ENCODE assay signal across 8 cellular contexts in genomic region chrX:108091878-108092291, GRCh38. TPM values are rescaled to one million over a fixed set of nuclear protein-coding genes. Genes with fewer than 3 reads are reported as not detected.
DNase-seq lines count a peak whose midpoint lies in the region; TF ChIP-seq lines count a peak whose summit lies in the region.

No MANE protein-coding gene starts in this region.

- H3K79me2 ChIP-seq in H9 (ENCODE audit: insufficient read depth, low read length): no peaks in the 10 kb centered on the region

- H3K23ac ChIP-seq in H9 (ENCODE audit: insufficient read length, low read depth, low read length): no peak overlapping the region

- H3K4me2 ChIP-seq in H9 (ENCODE audit: insufficient read depth, insufficient read length, low read length): peak overlapping the region; percentile 96

- no peak overlapping the region for H2BK20ac ChIP-seq in H9 (ENCODE audit: low read depth, low read length, poor library complexity, severe bottlenecking)

- no peak overlapping the region for H3K4ac ChIP-seq in H9 (ENCODE audit: low read depth, low read length)

- no peaks in the 10 kb centered on the region for H3K27me3 Mint-ChIP-seq in H9 (ENCODE audit: low read depth)
- H3K27me3 Mint-ChIP-seq in immature natural killer cell (ENCODE audit: low read depth in 3 of 3): no peaks in the 10 kb centered on the region

- H3K36me3 ChIP-seq in MG63 (peaks cover 9% of the 10 kb centered on the region), muscle layer of colon (ENCODE audit: insufficient read depth, low read length) (peaks cover 5% of the 10 kb centered on the region)

- H3K14ac ChIP-seq in H9 (ENCODE audit: insufficient read depth, low read length): no peak overlapping the region; the same call in 1 of the 2 replicates

- H3K9ac ChIP-seq in H9 (ENCODE audit: extremely low read depth, insufficient read length, low read length) (peak overlapping the region; percentile 45), muscle layer of colon (ENCODE audit: low read length) (peak overlapping the region; percentile 51)

- WGBS in H9 (ENCODE audit: extremely low coverage, insufficient read length, low lambda C conversion rate): no CpG with 5 or more reads among the region's 15 CpGs

- peak; percentile 4 for DNase-seq in activated CD8-positive, alpha-beta memory T cell treated with anti-CD3 and anti-CD28 coated beads, Interleukin-2, amount 50 U/mL, for 1 hour (ENCODE audit: extremely low read depth)
- no peak for DNase-seq in activated CD8-positive, alpha-beta memory T cell treated with anti-CD3 and anti-CD28 coated beads, Interleukin-2, amount 50 U/mL, for 48 hours
- no peak for DNase-seq in H9
- DNase-seq in MG63: no peak
- peak; percentile 40 for DNase-seq in dermis blood vessel endothelial cell
- no peak for DNase-seq in NCI-H226
- no peak for DNase-seq in immature natural killer cell

- no peak overlapping the region for H2BK12ac ChIP-seq in H9 (ENCODE audit: insufficient read length, low read depth, low read length)

- no peak overlapping the region for H3K18ac ChIP-seq in H9 (ENCODE audit: insufficient read length, low read depth, low read length)

- peak overlapping the region; percentile 63 for H2AFZ ChIP-seq in H9 (ENCODE audit: low read length)

- H3T11ph ChIP-seq in H9 (ENCODE audit: low read length): no peak overlapping the region

- no peak overlapping the region for H2BK120ac ChIP-seq in H9 (ENCODE audit: low read depth, low read length, poor library complexity, severe bottlenecking)

- H4K8ac ChIP-seq in H9 (replicated peaks; ENCODE audit: insufficient read length, low read depth, low read length): no peak overlapping the region

- no peak overlapping the region for H2BK5ac ChIP-seq in H9 (ENCODE audit: insufficient read length, low read length)

- H3K4me3 Mint-ChIP-seq in H9 (no peak overlapping the region), immature natural killer cell (no peak overlapping the region)

- no peak overlapping the region for H2AK5ac ChIP-seq in H9 (ENCODE audit: insufficient read length, low read length)

- H4K5ac ChIP-seq in H9 (ENCODE audit: insufficient read length, low read depth, low read length): no peak overlapping the region

- H4K91ac ChIP-seq in H9 (ENCODE audit: insufficient read length, low read depth, low read length): no peak overlapping the region

- no peak overlapping the region for H3K27ac ChIP-seq in H9 (ENCODE audit: insufficient read length, low read depth, low read length)
- peak overlapping the region; percentile 68 for H3K27ac ChIP-seq in muscle layer of colon (ENCODE audit: low read depth, low read length)

- TF ChIP-seq CTCF in H9 (conservative IDR thresholded peaks at IDR 0.05): no peak

- H3K27me3 ChIP-seq in H9 (ENCODE audit: insufficient read depth, low read length): no peaks in the 10 kb centered on the region
- no peaks in the 10 kb centered on the region for H3K27me3 ChIP-seq in MG63
- no peaks in the 10 kb centered on the region for H3K27me3 ChIP-seq in muscle layer of colon (ENCODE audit: control insufficient read depth in 1 of 2, insufficient read depth in 2 of 2, low read length in 2 of 2)

- H3K9me3 Mint-ChIP-seq in H9 (no peaks in the 10 kb centered on the region), immature natural killer cell (no peaks in the 10 kb centered on the region)

- H3K36me3 Mint-ChIP-seq in H9 (ENCODE audit: insufficient read depth in 1 of 3, low read depth in 3 of 3) (peaks cover 4 to 15% (median 5%) of the 10 kb centered on the region in 3 experiments; a peak in 6 of 7 replicates), immature natural killer cell (no peaks in the 10 kb centered on the region)

- no peaks in the 10 kb centered on the region for H3K79me1 ChIP-seq in H9 (ENCODE audit: insufficient read depth, low read depth, low read length, poor library complexity, severe bottlenecking)

- H3K4me1 Mint-ChIP-seq in H9 (peaks cover 4 to 5% of the 10 kb centered on the region in 2 experiments), immature natural killer cell (peaks cover 2 to 12% of the 10 kb centered on the region in 2 donors)

- peaks cover 6% of the 10 kb centered on the region for H3K23me2 ChIP-seq in H9 (ENCODE audit: insufficient read length, low read depth, low read length, poor library complexity, severe bottlenecking)

- H4K20me1 ChIP-seq in H9 (ENCODE audit: control insufficient read depth, insufficient read depth, insufficient read length): no peaks in the 10 kb centered on the region

- no peak overlapping the region for H2BK15ac ChIP-seq in H9 (ENCODE audit: low read depth, low read length)

- no peak overlapping the region for H3K56ac ChIP-seq in H9 (ENCODE audit: insufficient read length, low read depth, low read length)

- H3K4me1 ChIP-seq in H9 (ENCODE audit: insufficient read depth, low read length) (no peaks in the 10 kb centered on the region), muscle layer of colon (ENCODE audit: insufficient read depth, low read length) (peaks cover 3% of the 10 kb centered on the region)

- H3K9me3 ChIP-seq in H9 (ENCODE audit: control insufficient read depth, low read depth, low read length) (no peaks in the 10 kb centered on the region), MG63 (no peaks in the 10 kb centered on the region), muscle layer of colon (ENCODE audit: low read length) (no peaks in the 10 kb centered on the region)

- H3K4me3 ChIP-seq in MG63 (peak overlapping the region; percentile 73), muscle layer of colon (ENCODE audit: low read depth in 1 of 2, low read length in 2 of 2) (peak overlapping the region; percentile 47 to 72)

- H3K27ac Mint-ChIP-seq in H9 (no peak overlapping the region), immature natural killer cell (no peak overlapping the region)

RNA-seq across cellular contexts. Expression of gene ATG4A, which starts 0.3 kb away (rescaled TPM):
- total RNA-seq in H9 (2021) (5.2 and 6.4 TPM in 2 replicates), dermis blood vessel endothelial cell (30.4 and 34.7 TPM in 2 replicates)
- 6.0 and 8.9 TPM in 2 replicates for total RNA-seq in MG63 (2014; rRNA removed; shearing (Covaris generic); ENCODE audit: low replicate concordance)
- polyA plus RNA-seq in immature natural killer cell: 10 to 100 TPM; 19.4 to 43.2 (median 27.9) TPM

RNA-seq across cellular contexts. Expression of gene PSMD10, which starts 0.5 kb away (rescaled TPM):
- total RNA-seq in H9 (2021) (93.9 and 94.1 TPM in 2 replicates), dermis blood vessel endothelial cell (89.8 and 107 TPM in 2 replicates)
- 124 and 133 TPM in 2 replicates for total RNA-seq in MG63 (2014; rRNA removed; shearing (Covaris generic); ENCODE audit: low replicate concordance)
- 100 to 1,000 TPM in 1 of 3 donors, 10 to 100 TPM in 2; 62.8 to 125 (median 82.2) TPM for polyA plus RNA-seq in immature natural killer cell

RNA-seq across cellular contexts. Expression of gene VSIG1, which starts 47.0 kb away (rescaled TPM):
- total RNA-seq in H9 (2021): 0.42 and 1.5 TPM in 2 replicates
- total RNA-seq in MG63 (2014; rRNA removed; shearing (Covaris generic); ENCODE audit: low replicate concordance): not detected in 2 replicates
- 0.51 and 0.65 TPM in 2 replicates for total RNA-seq in dermis blood vessel endothelial cell
- under 1 TPM in 1 of 3 donors, not detected in 2; 0.15 TPM for polyA plus RNA-seq in immature natural killer cell

Comparison
In these comparisons a context has a peak if more than half of its experiments do, and no peak if none do; other contexts are left out.
1. DNase-seq: peak in activated CD8-positive, alpha-beta memory T cell treated with anti-CD3 and anti-CD28 coated beads, Interleukin-2, amount 50 U/mL, for 1 hour (single experiment) and dermis blood vessel endothelial cell (single experiment); none in activated CD8-positive, alpha-beta memory T cell treated with anti-CD3 and anti-CD28 coated beads, Interleukin-2, amount 50 U/mL, for 48 hours (single experiment), H9 (single experiment), MG63 (single experiment), NCI-H226 (single experiment) and immature natural killer cell (0 of 3).